ENCODE assay signal across 11 cellular contexts in the genomic region with DNA sequence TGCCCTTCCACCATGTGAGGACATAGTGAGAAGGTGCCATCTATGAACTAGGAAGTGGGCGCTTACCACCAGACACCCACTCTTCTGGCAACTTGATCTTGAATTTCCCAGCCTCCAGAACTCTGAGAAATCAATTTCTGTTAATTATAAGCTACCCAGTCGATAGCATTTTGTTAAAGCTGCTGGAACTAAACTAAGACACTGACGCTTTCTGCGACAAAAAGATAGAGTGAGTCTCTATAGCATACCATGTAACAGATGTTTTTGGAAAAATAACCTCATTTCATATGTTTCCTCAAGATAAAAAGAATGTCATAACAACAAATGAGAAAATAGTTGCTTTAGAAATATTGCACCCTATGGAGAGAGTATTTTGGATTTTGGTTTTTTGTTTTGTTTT. TPM values are rescaled to one million over a fixed set of nuclear protein-coding genes. Genes with fewer than 3 reads are reported as not detected.
"Had no signal": no experiment of that assay in that cellular context is flagged by ENCODE, and none has a peak within 500 bp of the region (broad histone marks: within the 10 kb centered on the region; RNA-seq: fewer than 3 reads in every experiment).

No MANE protein-coding gene starts in this region.

- H3K4me3 ChIP-seq: GM23248, HAP-1 had no signal

- H3K9me3 ChIP-seq: HAP-1 had no signal

- ATAC-seq: HCT116 had no signal

- DNase-seq: GM23248, GOT3, H7, HFFc6, IMR-90, KBM-7 had no signal

- H3K27ac ChIP-seq: GM23248, HL-60 had no signal

- H3K36me3 ChIP-seq: HAP-1 had no signal

- H2AFZ ChIP-seq: GM23248 had no signal

- H3K4me1 ChIP-seq: HAP-1 had no signal

- H3K9ac ChIP-seq: GM23248 had no signal

RNA-seq across cellular contexts. Expression of gene ERVFRD-1, which starts 33.3 kb away (rescaled TPM):
- total RNA-seq: GM23248, H4, H7, HFFc6, HT1080, IMR-90 had no signal
- polyA plus RNA-seq: IMR-90 had no signal
